In the genomic region with DNA sequence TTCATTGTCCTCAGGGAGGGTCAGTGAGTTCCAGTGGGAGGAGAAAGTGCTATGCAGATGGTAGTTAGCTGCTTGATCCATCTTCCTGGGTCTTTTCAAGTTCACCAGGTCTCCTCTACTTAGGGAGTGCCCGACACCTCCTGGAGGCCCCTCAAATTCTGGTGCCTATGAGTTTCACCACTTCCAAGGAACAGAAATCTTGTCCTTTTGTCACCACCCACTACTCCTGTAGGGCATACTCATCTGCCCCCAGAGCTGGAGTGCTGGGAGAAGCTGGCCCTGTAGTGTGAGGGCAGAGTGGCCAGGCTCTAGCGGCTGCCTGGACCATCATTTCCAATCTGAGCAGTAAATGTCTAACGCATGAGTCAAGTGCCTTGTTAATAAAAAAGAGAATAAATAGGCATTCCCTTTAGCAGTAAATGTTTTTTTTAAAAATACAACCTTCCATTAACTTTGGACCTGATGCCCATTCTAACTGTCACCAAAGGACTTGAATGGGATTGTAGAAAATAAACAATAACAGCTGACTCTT, we compare ENCODE assay signal across 25 cellular contexts. TPM values are rescaled to one million over a fixed set of nuclear protein-coding genes. Genes with fewer than 3 reads are reported as not detected.
DNase-seq lines count a peak whose midpoint lies in the region; ATAC-seq and TF ChIP-seq lines count a peak whose summit lies in the region.
"Had no signal": no experiment of that assay in that cellular context is flagged by ENCODE, and none has a peak within 500 bp of the region (broad histone marks: within the 10 kb centered on the region; RNA-seq: fewer than 3 reads in every experiment).

No MANE protein-coding gene starts in this region.

- H2BK120ac ChIP-seq in IMR-90 (ENCODE audit: low read depth, low read length) = peak overlapping the region; percentile 81

- H3K4me2 ChIP-seq in IMR-90 (ENCODE audit: low read depth, low read length) = no peak overlapping the region

- H2AK9ac ChIP-seq in IMR-90 (replicated peaks; ENCODE audit: low read depth, low read length, poor library complexity) = peak overlapping the region; percentile 86

- TF ChIP-seq EP300 in stomach (IDR thresholded peaks at IDR 0.05) = no peak

- H4K5ac ChIP-seq in IMR-90 (ENCODE audit: low read depth, low read length) = no peak overlapping the region

- POLR2A ChIA-PET in IMR-90 (lab: Charles Lee; ENCODE audit: unreplicated experiment) = interaction anchor here (0.6 to 1.3 kb wide), 2 partner anchors 12 to 25 kb away, joined by 3 to 5 read pairs; a partner anchor contains a TSS

- peak; percentile 75 for ATAC-seq in IMR-90 (ENCODE audit: low read depth)
- ATAC-seq in HG02973 (IDR thresholded peaks at IDR 0.05; ENCODE audit: unreplicated experiment) = no peak
- ATAC-seq: left ventricle myocardium superior, Panc1, right cardiac atrium had no signal

- H3K36me3 ChIP-seq in IMR-90 (ENCODE audit: control insufficient read depth, insufficient read depth, low read length) (peaks cover 37% of the 10 kb centered on the region), esophagus squamous epithelium (no peaks in the 10 kb centered on the region), stomach (no peaks in the 10 kb centered on the region)
- H3K36me3 ChIP-seq: ovary had no signal

- intact Hi-C loops in IMR-90 (cut with micrococcal nuclease) = no loop called here
- intact Hi-C loops in esophagus squamous epithelium (cut with DNase I) = no loop called here
- intact Hi-C loops in stomach (cut with DNase I; ENCODE audit: low total_unique reads) = no loop called here

- TF ChIP-seq POLR2A in IMR-90 (IDR thresholded peaks at IDR 0.05; ENCODE audit: low read depth, low read length) (no peak), esophagus squamous epithelium (IDR thresholded peaks at IDR 0.05) (no peak), stomach (IDR thresholded peaks at IDR 0.05) (no peak)

- H3K9me3 ChIP-seq in IMR-90 (ENCODE audit: control insufficient read depth, insufficient read depth, low read length) (no peaks in the 10 kb centered on the region), esophagus squamous epithelium (no peaks in the 10 kb centered on the region), stomach (no peaks in the 10 kb centered on the region)
- H3K9me3 ChIP-seq: ovary had no signal

- dilution Hi-C loops in IMR-90 (cut with HindIII; ENCODE audit: low sequenced_read_pairs, unreplicated experiment) = no loop called here

- TF ChIP-seq CTCF in IMR-90 (conservative IDR thresholded peaks at IDR 0.05; ENCODE audit: low read depth, low read length) = no peak
- no peak for TF ChIP-seq CTCF in esophagus squamous epithelium (IDR thresholded peaks at IDR 0.05)
- TF ChIP-seq CTCF in stomach (IDR thresholded peaks at IDR 0.05) = no peak

- H2BK5ac ChIP-seq in IMR-90 (ENCODE audit: low read depth, low read length, poor library complexity, severe bottlenecking) = peak overlapping the region; percentile 35

- H4K20me1 ChIP-seq in IMR-90 (ENCODE audit: insufficient read depth, low read length) = peaks cover 9% of the 10 kb centered on the region; the same call in 1 of the 2 replicates

- H2BK20ac ChIP-seq in IMR-90 (ENCODE audit: low read depth, low read length) = peak overlapping the region; percentile 54; the same call in 1 of the 2 replicates

- H3K4me3 ChIP-seq in IMR-90 (ENCODE audit: insufficient read depth, low read depth, low read length) (no peak overlapping the region), esophagus squamous epithelium (no peak overlapping the region), stomach (no peak overlapping the region)
- H3K4me3 ChIP-seq: ovary had no signal

- peak overlapping the region; percentile 58 for H3K23ac ChIP-seq in IMR-90 (ENCODE audit: low read depth, low read length)

- no CpG with 5 or more reads among the region's 3 CpGs for WGBS in IMR-90 (ENCODE audit: extremely low coverage in 2 of 2, insufficient read length in 1 of 2), 2 experiments
- 73 to 81% methylated on average over 3 of the region's 3 CpGs for WGBS in esophagus squamous epithelium, 2 donors
- 86 to 92% (median 88%) methylated on average over 3 of the region's 3 CpGs for WGBS in stomach, 5 donors

- peak overlapping the region; percentile 62; the same call in 1 of the 2 replicates for H4K91ac ChIP-seq in IMR-90 (ENCODE audit: insufficient read depth, low read depth, low read length)

- H3K79me1 ChIP-seq in IMR-90 (ENCODE audit: low read depth in 1 of 2, low read length in 2 of 2) = peaks cover 36 to 76% of the 10 kb centered on the region in 2 experiments

- no peak overlapping the region for H3K56ac ChIP-seq in IMR-90 (ENCODE audit: extremely low read depth, insufficient read depth, low read length)

- H3K4ac ChIP-seq in IMR-90 (ENCODE audit: low read depth, low read length) = peak overlapping the region; percentile 78

- H3K4me1 ChIP-seq in IMR-90 (ENCODE audit: control insufficient read depth, insufficient read depth, low read length) (peaks cover 16% of the 10 kb centered on the region), esophagus squamous epithelium (peaks cover 0 to 16% (median 6%) of the 10 kb centered on the region in 3 donors), stomach (peaks cover 0 to 23% (median 9%) of the 10 kb centered on the region in 4 donors)

- no peak for TF ChIP-seq RAD21 in IMR-90 (IDR thresholded peaks at IDR 0.05; ENCODE audit: low read length)

- BruUV-seq in IMR-90 (replicated peaks; lab: Mats Ljungman, UMichigan) = no TSS peak

- peak overlapping the region; percentile 46 for H2AFZ ChIP-seq in IMR-90 (replicated peaks; ENCODE audit: low read length, poor library complexity)

- in situ Hi-C loops in IMR-90 (cut with MboI; ENCODE audit: low sequenced_read_pairs) = no loop called here

- CTCF ChIA-PET in IMR-90 (lab: Yijun Ruan, JAX) = interaction anchor here (1.1 kb wide), 1 partner anchor 9 kb away, joined by 3 read pairs; no protein-coding TSS in a partner anchor

- H4K8ac ChIP-seq in IMR-90 (ENCODE audit: low read depth in 2 of 2, low read length in 2 of 2) = peak overlapping the region in 1 of 2 experiments; percentile 72; a peak in 1 of 4 replicates

- no peaks in the 10 kb centered on the region for H3K27me3 ChIP-seq in IMR-90 (ENCODE audit: control insufficient read depth, insufficient read depth, low read length)
- H3K27me3 ChIP-seq in esophagus squamous epithelium = no peaks in the 10 kb centered on the region
- no peaks in the 10 kb centered on the region for H3K27me3 ChIP-seq in stomach
- H3K27me3 ChIP-seq: ovary had no signal

- H3K27ac ChIP-seq in IMR-90 (ENCODE audit: insufficient read depth, low read length) (peak overlapping the region; percentile 31; the same call in 1 of the 2 replicates), esophagus squamous epithelium (peak overlapping the region in 3 of 4 donors; percentile 3 to 43 (median 11)), stomach (peak overlapping the region in 3 of 5 donors; percentile 38 to 59 (median 53))
- H3K27ac ChIP-seq: ovary, VCaP had no signal

- H2BK15ac ChIP-seq in IMR-90 (ENCODE audit: low read depth, low read length) = peak overlapping the region; percentile 72; the same call in 1 of the 3 replicates

- H3K14ac ChIP-seq in IMR-90 (replicated peaks; ENCODE audit: low read depth, low read length) = peak overlapping the region; percentile 34

- H3K9ac ChIP-seq in IMR-90 (ENCODE audit: low read depth, low read length) = no peak overlapping the region

- H3K9me1 ChIP-seq in IMR-90 (ENCODE audit: insufficient read depth, low read length) = peaks cover 33% of the 10 kb centered on the region

- H3K18ac ChIP-seq in IMR-90 (ENCODE audit: low read depth, low read length) = no peak overlapping the region

- DNase-seq in ELR (ENCODE audit: low read depth) (peak; percentile 34), IMR-90 (peak; percentile 62), esophagus squamous epithelium (lab: John Stamatoyannopoulos, UW) (no peak), stomach (no peak), NCI-H1436 treated with DMSO at 0.1 percent for 48 hours (lab: John Stamatoyannopoulos, UW) (no peak)
- no peak for DNase-seq in activated CD4-positive, alpha-beta T cell treated with anti-CD3 and anti-CD28 coated beads for 4 hours
- DNase-seq: activated CD4-positive, alpha-beta T cell treated with anti-CD3 and anti-CD28 coated beads, Interleukin-2, amount 10 ng/mL, durations not matched to agents 24 days and 14 days; activated gamma-delta T cell; activated naive CD8-positive, alpha-beta T cell treated with anti-CD3 and anti-CD28 coated beads, Interleukin-2, amount 10 ng/mL, durations not matched to agents 7 days and 5 days; activated T-cell treated with anti-CD3 and anti-CD28 coated beads, Interleukin-2, amount 50 U/mL, for 24 hours; caudate nucleus; dermis blood vessel endothelial cell; left ventricle myocardium superior; NCI-H2171; NCI-H524; ovary; right cardiac atrium; SIG-M5; stimulated activated CD4-positive, alpha-beta T cell treated with anti-CD3 and anti-CD28 coated beads, Interleukin-2, amount 100 ng/mL, for 48 hours; SW 1271; T-helper 9 cell had no signal

- peak overlapping the region; percentile 90; the same call in 1 of the 2 replicates for H2AK5ac ChIP-seq in IMR-90 (ENCODE audit: low read depth, low read length)

TF ChIP-seq in IMR-90, 13 proteins besides CTCF, POLR2A, EP300 and RAD21 (continues in another document):
- TF ChIP-seq MAFK (IDR thresholded peaks at IDR 0.05; ENCODE audit: low read depth, low read length) (no peak), FOS (IDR thresholded peaks at IDR 0.05; ENCODE audit: low read depth, low read length) (no peak), MXI1 (IDR thresholded peaks at IDR 0.05; ENCODE audit: borderline replicate concordance, low read depth, low read length) (no peak), RCOR1 (IDR thresholded peaks at IDR 0.05; ENCODE audit: insufficient replicate concordance, low read length) (no peak), SMC3 (IDR thresholded peaks at IDR 0.05; ENCODE audit: low read depth, low read length) (no peak), RFX5 (IDR thresholded peaks at IDR 0.05; ENCODE audit: low read depth, low read length) (no peak), CHD1 (IDR thresholded peaks at IDR 0.05; ENCODE audit: low read depth, low read length) (no peak)
- TF ChIP-seq, protein P1, sequence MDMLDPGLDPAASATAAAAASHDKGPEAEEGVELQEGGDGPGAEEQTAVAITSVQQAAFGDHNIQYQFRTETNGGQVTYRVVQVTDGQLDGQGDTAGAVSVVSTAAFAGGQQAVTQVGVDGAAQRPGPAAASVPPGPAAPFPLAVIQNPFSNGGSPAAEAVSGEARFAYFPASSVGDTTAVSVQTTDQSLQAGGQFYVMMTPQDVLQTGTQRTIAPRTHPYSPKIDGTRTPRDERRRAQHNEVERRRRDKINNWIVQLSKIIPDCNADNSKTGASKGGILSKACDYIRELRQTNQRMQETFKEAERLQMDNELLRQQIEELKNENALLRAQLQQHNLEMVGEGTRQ (IDR thresholded peaks at IDR 0.05; ENCODE audit: low read depth, low read length) = no peak

RNA-seq across cellular contexts. Expression of a gene that starts 12.5 kb away (rescaled TPM):
- 21.1 and 25.8 TPM in 2 replicates for total RNA-seq in IMR-90 (2012; rRNA removed)
- polyA plus RNA-seq in IMR-90 (2012; rRNA removed) = 17.6 and 19.4 TPM in 2 replicates
- 8.5 and 8.6 TPM in 2 replicates for polyA plus RNA-seq in IMR-90 (2012; cell fraction: cytosol; rRNA removed)
- polyA plus RNA-seq in IMR-90 (2012; cell fraction: nucleus; rRNA removed; ENCODE audit: low replicate concordance) = 37.6 and 104 TPM in 2 replicates
- 10 to 100 TPM in 2 of 4 donors, 1 to 10 TPM in 2; 3.5 to 48.4 (median 9.9) TPM for total RNA-seq in esophagus squamous epithelium
- 10 to 100 TPM; 24.6 to 60.7 (median 40.3) TPM for total RNA-seq in stomach
- 10 to 100 TPM; 12.7 to 17.2 (median 17.1) TPM for polyA plus RNA-seq in stomach
- total RNA-seq: activated CD4-positive, alpha-beta T cell treated with anti-CD3 and anti-CD28 coated beads, Interleukin-2, amount 10 ng/mL, durations not matched to agents 24 days and 14 days; activated naive CD8-positive, alpha-beta T cell treated with anti-CD3 and anti-CD28 coated beads, Interleukin-2, amount 10 ng/mL, durations not matched to agents 7 days and 5 days; Daoy had no signal

Comparison
In these comparisons a context has a peak if more than half of its experiments do, and no peak if none do; other contexts are left out.
1. DNase-seq: peak in ELR (single experiment) and IMR-90 (single experiment); none in esophagus squamous epithelium (single experiment), stomach (single experiment), activated CD4-positive, alpha-beta T cell treated with anti-CD3 and anti-CD28 coated beads for 4 hours (0 of 2) and NCI-H1436 treated with DMSO at 0.1 percent for 48 hours (single experiment).
2. Peak in every context shown above with its lines, with median percentiles within 50 percentile points of each other: H3K27ac ChIP-seq.